In the genomic region with DNA sequence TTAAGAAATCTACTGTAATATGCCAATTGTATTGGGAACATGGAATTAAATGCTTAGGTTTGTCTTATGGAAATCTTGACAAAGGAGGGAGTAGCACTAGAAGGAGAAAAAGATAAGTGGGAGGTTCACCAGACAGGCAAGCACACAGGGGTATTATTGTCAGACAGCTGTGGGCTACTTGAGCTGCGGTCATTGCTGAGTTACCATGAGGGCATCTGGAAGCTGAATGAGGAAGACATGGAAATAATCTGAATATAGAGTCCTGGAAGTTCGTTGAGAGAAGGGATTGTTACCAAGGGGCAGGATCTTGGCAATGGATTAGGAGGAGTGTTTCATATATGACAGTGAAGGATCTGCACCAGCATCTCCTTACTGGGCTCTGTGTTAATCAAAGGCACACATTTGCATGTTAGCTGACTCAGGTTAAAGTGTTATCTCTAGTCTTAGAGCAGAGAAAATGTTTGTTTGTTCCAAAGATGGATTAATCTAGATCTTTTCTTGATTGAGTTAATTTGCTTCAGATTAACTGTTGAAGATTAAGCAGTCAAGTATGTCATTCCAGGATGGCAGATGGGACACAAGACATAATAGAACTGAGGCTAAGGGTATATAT, we compare ENCODE assay signal across 23 cellular contexts. TPM values are rescaled to one million over a fixed set of nuclear protein-coding genes. Genes with fewer than 3 reads are reported as not detected.
A peak's percentile ranks its signal among the peaks of the same experiment; 100 is the strongest.
DNase-seq lines count a peak whose midpoint lies in the region; ATAC-seq, FAIRE-seq and TF ChIP-seq lines count a peak whose summit lies in the region.
"Had no signal": no experiment of that assay in that cellular context is flagged by ENCODE, and none has a peak within 500 bp of the region (broad histone marks: within the 10 kb centered on the region; RNA-seq: fewer than 3 reads in every experiment).

No MANE protein-coding gene starts in this region.

- intact Hi-C loops in GM12878 (cut with micrococcal nuclease; ENCODE audit: unreplicated experiment) = no loop called here
- intact Hi-C loops in activated naive CD4-positive, alpha-beta T cell treated with anti-CD3 and anti-CD28 coated beads for 36 hours (cut with micrococcal nuclease) = loop anchor here (1.0 kb wide), 1 partner anchor 7 kb away; no protein-coding TSS in a partner anchor

- H3K27me3 Mint-ChIP-seq in activated T-cell treated with anti-CD3 and anti-CD28 coated beads, Interleukin-2, amount 50 U/mL, for 24 hours = no peaks in the 10 kb centered on the region
- H3K27me3 Mint-ChIP-seq in activated naive CD4-positive, alpha-beta T cell treated with anti-CD3 and anti-CD28 coated beads for 36 hours (ENCODE audit: low read depth) = peaks cover 4% of the 10 kb centered on the region

- no peak for TF ChIP-seq POLR2A in GM12878 (IDR thresholded peaks at IDR 0.05; ENCODE audit: low read depth, low read length)

- SMC1A ChIA-PET in GM12878 (lab: Charles Lee; ENCODE audit: uncharacterized antibody, unreplicated experiment) = interaction anchor here (0.8 kb wide), 1 partner anchor 11 kb away, joined by 3 read pairs; no protein-coding TSS in a partner anchor

- H3K9ac ChIP-seq in GM12878 (ENCODE audit: control insufficient read depth, insufficient read depth, low read length) (no peak overlapping the region), smooth muscle cell (ENCODE audit: low read depth) (no peak overlapping the region)

- H3K4me3 Mint-ChIP-seq in activated T-cell treated with anti-CD3 and anti-CD28 coated beads, Interleukin-2, amount 50 U/mL, for 24 hours = peak overlapping the region; percentile 55
- no peak overlapping the region for H3K4me3 Mint-ChIP-seq in activated naive CD4-positive, alpha-beta T cell treated with anti-CD3 and anti-CD28 coated beads for 36 hours
- H3K4me3 Mint-ChIP-seq: endodermal cell, HFFc6 had no signal

- H3K9me3 Mint-ChIP-seq in activated T-cell treated with anti-CD3 and anti-CD28 coated beads, Interleukin-2, amount 50 U/mL, for 24 hours = no peaks in the 10 kb centered on the region
- no peaks in the 10 kb centered on the region for H3K9me3 Mint-ChIP-seq in activated naive CD4-positive, alpha-beta T cell treated with anti-CD3 and anti-CD28 coated beads for 36 hours
- H3K9me3 Mint-ChIP-seq: activated CD4-positive, alpha-beta T cell treated with anti-CD3 and anti-CD28 coated beads, Interleukin-2, amount 10 ng/mL, durations not matched to agents 7 days and 5 days; endodermal cell; HFFc6 had no signal

- ATAC-seq in GM12878 (no peak), GM19035 (IDR thresholded peaks at IDR 0.05; ENCODE audit: unreplicated experiment) (no peak)
- ATAC-seq: left cardiac atrium, right cardiac atrium had no signal

- H3K36me3 ChIP-seq in GM12878 (ENCODE audit: control insufficient read depth in 2 of 2, insufficient read depth in 2 of 2, low read length in 1 of 2) (no peaks in the 10 kb centered on the region), smooth muscle cell (ENCODE audit: low read depth) (no peaks in the 10 kb centered on the region)

- no peaks in the 10 kb centered on the region for H3K4me1 ChIP-seq in GM12878 (ENCODE audit: control insufficient read depth, insufficient read depth, low read length)
- peaks cover 5% of the 10 kb centered on the region for H3K4me1 ChIP-seq in smooth muscle cell (ENCODE audit: low read depth)
- H3K4me1 ChIP-seq: uterus had no signal

- H3K4me1 Mint-ChIP-seq in activated T-cell treated with anti-CD3 and anti-CD28 coated beads, Interleukin-2, amount 50 U/mL, for 24 hours (ENCODE audit: low read depth) = peaks cover 76% of the 10 kb centered on the region
- peaks cover 55% of the 10 kb centered on the region for H3K4me1 Mint-ChIP-seq in activated naive CD4-positive, alpha-beta T cell treated with anti-CD3 and anti-CD28 coated beads for 36 hours (ENCODE audit: low read depth)
- H3K4me1 Mint-ChIP-seq: endodermal cell had no signal

- peaks cover 4% of the 10 kb centered on the region for H3F3A ChIP-seq in smooth muscle cell (ENCODE audit: low read depth)

- RAD21 ChIA-PET in GM12878 (lab: Charles Lee; ENCODE audit: unreplicated experiment) = no interaction called here

- TF ChIP-seq CTCF in GM12878 (IDR thresholded peaks at IDR 0.05 in 2 of 3, conservative IDR thresholded peaks at IDR 0.05 in 1 of 3; ENCODE audit: control insufficient read depth in 2 of 3, extremely low read depth in 1 of 3, insufficient read depth in 1 of 3, low read depth in 3 of 3, low read length in 3 of 3) = no peak
- no peak for TF ChIP-seq CTCF in smooth muscle cell (IDR thresholded peaks at IDR 0.05; ENCODE audit: borderline replicate concordance, insufficient read depth, poor library complexity, severe bottlenecking)

- H3K27ac ChIP-seq in GM12878 (ENCODE audit: control insufficient read depth, insufficient read depth) = no peak overlapping the region
- H3K27ac ChIP-seq in smooth muscle cell (ENCODE audit: low read depth) = peak overlapping the region; percentile 48
- H3K27ac ChIP-seq: SK-N-MC, uterus had no signal

- H3K4me2 ChIP-seq in GM12878 (ENCODE audit: control insufficient read depth, insufficient read depth) = no peak overlapping the region
- peak overlapping the region; percentile 2 for H3K4me2 ChIP-seq in smooth muscle cell

- WGBS in GM12878 (ENCODE audit: insufficient coverage, insufficient replicate concordance, low lambda C conversion rate, missing lambda C conversion rate) = 48% methylated on average over 2 of the region's 2 CpGs
- WGBS in smooth muscle cell (ENCODE audit: low lambda C conversion rate) = 39% methylated on average over 2 of the region's 2 CpGs

- H3K4me3 ChIP-seq in GM12878 = no peak overlapping the region
- H3K4me3 ChIP-seq in smooth muscle cell = no peak overlapping the region
- H3K4me3 ChIP-seq: SK-N-MC, uterus had no signal

- no peaks in the 10 kb centered on the region for H3K79me2 ChIP-seq in GM12878 (ENCODE audit: control insufficient read depth, insufficient read depth, low read length)
- H3K79me2 ChIP-seq in smooth muscle cell (ENCODE audit: low read depth) = peaks cover 66% of the 10 kb centered on the region

- peak overlapping the region; percentile 41 for H3K27ac Mint-ChIP-seq in activated T-cell treated with anti-CD3 and anti-CD28 coated beads, Interleukin-2, amount 50 U/mL, for 24 hours
- H3K27ac Mint-ChIP-seq in activated naive CD4-positive, alpha-beta T cell treated with anti-CD3 and anti-CD28 coated beads for 36 hours = no peak overlapping the region
- H3K27ac Mint-ChIP-seq: endodermal cell, HFFc6 had no signal

- in situ Hi-C loops in GM12878 (cut with MboI) = no loop called here

- FAIRE-seq in GM12878 (lab: Jason Lieb, UNC) = peak; percentile 7
- FAIRE-seq: TTC549 had no signal

- POLR2A ChIA-PET in GM12878 (lab: Charles Lee) = no interaction called here

- no peak overlapping the region for H2AFZ ChIP-seq in GM12878 (ENCODE audit: control insufficient read depth, low read depth, low read length)
- H2AFZ ChIP-seq in smooth muscle cell (ENCODE audit: low read depth) = no peak overlapping the region

- no peak for DNase-seq in activated T-cell treated with anti-CD3 and anti-CD28 coated beads, Interleukin-2, amount 50 U/mL, for 24 hours
- no peak for DNase-seq in activated T-cell treated with anti-CD3 and anti-CD28 coated beads, Interleukin-2, amount 50 U/mL, for 48 hours
- DNase-seq in NCI-H526 (lab: John Stamatoyannopoulos, UW) (peak; percentile 12 to 60), GM12878 (ENCODE audit: low read depth, low spot score) (no peak), smooth muscle cell (lab: John Stamatoyannopoulos, UW; ENCODE audit: unreplicated experiment) (no peak), GM19238 (ENCODE audit: insufficient read length, low spot score) (no peak)
- no peak for DNase-seq in activated naive CD4-positive, alpha-beta T cell treated with anti-CD3 and anti-CD28 coated beads for 36 hours
- DNase-seq: ACHN; activated CD4-positive, alpha-beta T cell treated with anti-CD3 and anti-CD28 coated beads, Interleukin-2, amount 10 ng/mL, durations not matched to agents 7 days and 5 days; aorta; cerebellar nuclear complex; endodermal cell; HFFc6; left cardiac atrium; NCI-H187 treated with DMSO at 0.1 percent for 48 hours; NCI-H510A treated with DMSO at 0.1 percent for 48 hours; nucleus accumbens; right cardiac atrium; substantia nigra; uterus had no signal

- TF ChIP-seq RAD21 in GM12878 (IDR thresholded peaks at IDR 0.05; ENCODE audit: insufficient read depth, low read depth, low read length) = no peak

- BruUV-seq in GM12878 (replicated peaks; lab: Mats Ljungman, UMichigan) = no TSS peak

- H3K36me3 Mint-ChIP-seq in activated T-cell treated with anti-CD3 and anti-CD28 coated beads, Interleukin-2, amount 50 U/mL, for 24 hours (ENCODE audit: low read depth) = peaks cover 77% of the 10 kb centered on the region
- H3K36me3 Mint-ChIP-seq in activated naive CD4-positive, alpha-beta T cell treated with anti-CD3 and anti-CD28 coated beads for 36 hours (ENCODE audit: low read depth) = peaks cover 4% of the 10 kb centered on the region

- H4K20me1 ChIP-seq in GM12878 (ENCODE audit: control insufficient read depth, insufficient read depth) (no peaks in the 10 kb centered on the region), smooth muscle cell (ENCODE audit: low read depth) (no peaks in the 10 kb centered on the region)

- H3K9me3 ChIP-seq in GM12878 (replicated peaks; ENCODE audit: control insufficient read depth, insufficient read depth, low read length) = no peaks in the 10 kb centered on the region
- no peaks in the 10 kb centered on the region for H3K9me3 ChIP-seq in smooth muscle cell (replicated peaks; ENCODE audit: low read depth)
- H3K9me3 ChIP-seq: uterus had no signal

- CTCF ChIA-PET in GM12878 (lab: Yijun Ruan, JAX) = no interaction called here
- CTCF ChIA-PET in activated naive CD4-positive, alpha-beta T cell treated with anti-CD3 and anti-CD28 coated beads for 36 hours (lab: Charles Lee) = no interaction called here

- peaks cover 0 to 10% of the 10 kb centered on the region in 2 experiments; a peak in 2 of 4 replicates for H3K27me3 ChIP-seq in GM12878 (replicated peaks in 1 of 2; ENCODE audit: control insufficient read depth in 2 of 2, insufficient read depth in 2 of 2, low read length in 1 of 2)
- H3K27me3 ChIP-seq in smooth muscle cell (ENCODE audit: low read depth) = no peaks in the 10 kb centered on the region
- H3K27me3 ChIP-seq: uterus had no signal

- TF ChIP-seq EP300 in GM12878 (IDR thresholded peaks at IDR 0.05; ENCODE audit: borderline replicate concordance in 1 of 2, control insufficient read depth in 1 of 2, low read depth in 2 of 2, low read length in 2 of 2) = no peak

RNA-seq across cellular contexts. Expression of a gene that starts 53.0 kb away (rescaled TPM):
- total RNA-seq in GM12878 (2013; cell fraction: nucleolus; rRNA removed) = 8.7 and 9.3 TPM in 2 replicates
- total RNA-seq in GM12878 (2014; rRNA removed) = 0.51 and 0.87 TPM in 2 replicates
- 1.0 and 2.6 TPM in 2 replicates for total RNA-seq in GM12878 (2014; rRNA removed; fragmentation: Illumina TruSeq; extraction: Trizol)
- 2.1 TPM in 2 replicates for total RNA-seq in GM12878 (2021)
- polyA plus RNA-seq in GM12878 (2011; ENCODE audit: low read depth) = 2.1 TPM
- polyA plus RNA-seq in GM12878 (2011; rRNA removed) = 2.9 and 3.7 TPM in 2 replicates
- polyA plus RNA-seq in GM12878 (2011; cell fraction: cytosol; rRNA removed) = 2.1 TPM in 2 replicates
- polyA plus RNA-seq in GM12878 (2011; cell fraction: nucleus; rRNA removed) = 1.8 and 2.4 TPM in 2 replicates
- polyA plus RNA-seq in GM12878 (2012) = 0.96 and 1.5 TPM in 2 replicates
- 1.6 and 3.6 TPM in 2 replicates for polyA plus RNA-seq in GM12878 (2014; fragmentation: Illumina TruSeq; extraction: Trizol)
- polyA plus RNA-seq in GM12878 (2014; fragmentation: Nextera tagmentation; extraction: Ambion mirVana) = 1 to 10 TPM; 2.8 TPM
- 0.61 and 0.74 TPM in 2 replicates for polyA plus RNA-seq in GM12878 (2014; rRNA removed)
- polyA plus RNA-seq in GM12878 (2016; fragmentation: Nextera tagmentation; extraction: Ambion mirVana) = 1 to 10 TPM; 1.8 to 2.9 TPM
- polyA minus RNA-seq in GM12878 (2011; rRNA and poly(A)+ RNA removed) = 3.2 and 6.6 TPM in 2 replicates
- not detected in 2 replicates for polyA minus RNA-seq in GM12878 (2011; cell fraction: cytosol; rRNA and poly(A)+ RNA removed)
- 4.0 and 6.1 TPM in 2 replicates for polyA minus RNA-seq in GM12878 (2011; cell fraction: nucleus; rRNA and poly(A)+ RNA removed)
- total RNA-seq in smooth muscle cell = 16.8 and 22.9 TPM in 2 replicates
- polyA plus RNA-seq in smooth muscle cell = 15.3 and 19.4 TPM in 2 replicates
- 10 to 100 TPM; 15.7 to 17.9 TPM for total RNA-seq in activated naive CD4-positive, alpha-beta T cell treated with anti-CD3 and anti-CD28 coated beads for 36 hours

Comparison
In these comparisons a context has a peak if more than half of its experiments do, and no peak if none do; other contexts are left out.
1. DNase-seq: peak in NCI-H526 (2 of 2); none in activated T-cell treated with anti-CD3 and anti-CD28 coated beads, Interleukin-2, amount 50 U/mL, for 24 hours (single experiment), activated T-cell treated with anti-CD3 and anti-CD28 coated beads, Interleukin-2, amount 50 U/mL, for 48 hours (0 of 2), GM12878 (single experiment), smooth muscle cell (single experiment), activated naive CD4-positive, alpha-beta T cell treated with anti-CD3 and anti-CD28 coated beads for 36 hours (single experiment) and GM19238 (single experiment).